ENCODE assay signal across 1 cellular context in genomic region chr7:132516042-132516840, GRCh38.
TF ChIP-seq lines count a peak whose summit lies in the region.

No MANE protein-coding gene starts in this region.

TF ChIP-seq in IMR-90, 13 proteins besides CTCF, POLR2A, EP300 and RAD21 (continued from another document):
- no peak for TF ChIP-seq BHLHE40 (IDR thresholded peaks at IDR 0.05; ENCODE audit: low read depth, low read length)
